In genomic region chr16:89696598-89697128, GRCh38 we compare ENCODE assay signal across 8 cellular contexts. TPM values are rescaled to one million over a fixed set of nuclear protein-coding genes. Genes with fewer than 3 reads are reported as not detected.
A peak's percentile ranks its signal among the peaks of the same experiment; 100 is the strongest.
DNase-seq lines count a peak whose midpoint lies in the region; ATAC-seq and TF ChIP-seq lines count a peak whose summit lies in the region.
"Had no signal": no experiment of that assay in that cellular context is flagged by ENCODE, and none has a peak within 500 bp of the region (broad histone marks: within the 10 kb centered on the region; RNA-seq: fewer than 3 reads in every experiment).

No MANE protein-coding gene starts in this region.

- H3K36me3 Mint-ChIP-seq in stimulated activated naive B cell treated with anti-CD40 and anti-IgM and Interleukin-4, amounts not matched to agents 10 μg/mL and 1 μg/mL and 100 μg/mL, for 72 hours = peaks cover 33 to 36% of the 10 kb centered on the region in 2 donors
- peaks cover 26% of the 10 kb centered on the region for H3K36me3 Mint-ChIP-seq in activated T-helper 17 cell treated with anti-CD3 and anti-CD28 coated beads, Interleukin-2, amount 50 U/mL, for 72 hours (ENCODE audit: low read depth)

- no peak for TF ChIP-seq CTCF in right atrium auricular region (IDR thresholded peaks at IDR 0.05)

- no peaks in the 10 kb centered on the region for H3K27me3 ChIP-seq in right atrium auricular region

- H3K27ac Mint-ChIP-seq in stimulated activated naive B cell treated with anti-CD40 and anti-IgM and Interleukin-4, amounts not matched to agents 10 μg/mL and 1 μg/mL and 100 μg/mL, for 72 hours = peak overlapping the region; percentile 9
- H3K27ac Mint-ChIP-seq in activated T-helper 17 cell treated with anti-CD3 and anti-CD28 coated beads, Interleukin-2, amount 50 U/mL, for 72 hours = no peak overlapping the region
- H3K27ac Mint-ChIP-seq: T-cell had no signal

- H3K36me3 ChIP-seq in right atrium auricular region = peaks cover 16% of the 10 kb centered on the region

- no peaks in the 10 kb centered on the region for H3K9me3 ChIP-seq in right atrium auricular region
- H3K9me3 ChIP-seq: thoracic aorta had no signal

- no peak overlapping the region for H3K27ac ChIP-seq in right atrium auricular region
- H3K27ac ChIP-seq: thoracic aorta had no signal

- no peak for ATAC-seq in left cardiac atrium
- peak in 1 of 2 donors; percentile 6 for ATAC-seq in stimulated activated naive B cell treated with anti-CD40 and anti-IgM and Interleukin-4, amounts not matched to agents 10 μg/mL and 1 μg/mL and 100 μg/mL, for 72 hours (replicated peaks)
- no peak for ATAC-seq in activated T-helper 17 cell treated with anti-CD3 and anti-CD28 coated beads, Interleukin-2, amount 50 U/mL, for 72 hours (replicated peaks)
- ATAC-seq: T-cell had no signal

- H3K4me3 Mint-ChIP-seq in stimulated activated naive B cell treated with anti-CD40 and anti-IgM and Interleukin-4, amounts not matched to agents 10 μg/mL and 1 μg/mL and 100 μg/mL, for 72 hours = peak overlapping the region in 1 of 2 donors; percentile 19
- H3K4me3 Mint-ChIP-seq in activated T-helper 17 cell treated with anti-CD3 and anti-CD28 coated beads, Interleukin-2, amount 50 U/mL, for 72 hours = no peak overlapping the region
- H3K4me3 Mint-ChIP-seq: T-cell had no signal

- no peak overlapping the region for H3K4me3 ChIP-seq in right atrium auricular region
- H3K4me3 ChIP-seq: thoracic aorta had no signal

- H3K4me1 ChIP-seq in right atrium auricular region = peaks cover 0 to 19% of the 10 kb centered on the region in 2 donors

- peaks cover 17 to 39% of the 10 kb centered on the region in 2 donors for H3K4me1 Mint-ChIP-seq in stimulated activated naive B cell treated with anti-CD40 and anti-IgM and Interleukin-4, amounts not matched to agents 10 μg/mL and 1 μg/mL and 100 μg/mL, for 72 hours
- H3K4me1 Mint-ChIP-seq in activated T-helper 17 cell treated with anti-CD3 and anti-CD28 coated beads, Interleukin-2, amount 50 U/mL, for 72 hours = no peaks in the 10 kb centered on the region

- H3K9me3 Mint-ChIP-seq in stimulated activated naive B cell treated with anti-CD40 and anti-IgM and Interleukin-4, amounts not matched to agents 10 μg/mL and 1 μg/mL and 100 μg/mL, for 72 hours = no peaks in the 10 kb centered on the region
- no peaks in the 10 kb centered on the region for H3K9me3 Mint-ChIP-seq in activated T-helper 17 cell treated with anti-CD3 and anti-CD28 coated beads, Interleukin-2, amount 50 U/mL, for 72 hours
- H3K9me3 Mint-ChIP-seq: T-cell had no signal

- no peaks in the 10 kb centered on the region for H3K27me3 Mint-ChIP-seq in stimulated activated naive B cell treated with anti-CD40 and anti-IgM and Interleukin-4, amounts not matched to agents 10 μg/mL and 1 μg/mL and 100 μg/mL, for 72 hours
- H3K27me3 Mint-ChIP-seq in activated T-helper 17 cell treated with anti-CD3 and anti-CD28 coated beads, Interleukin-2, amount 50 U/mL, for 72 hours = no peaks in the 10 kb centered on the region
- H3K27me3 Mint-ChIP-seq: T-cell had no signal

- intact Hi-C loops in left cardiac atrium (cut with DNase I) = no loop called here

- DNase-seq in left cardiac atrium = peak; percentile 22
- no peak for DNase-seq in right atrium auricular region (ENCODE audit: low spot score)
- DNase-seq in activated CD8-positive, alpha-beta memory T cell treated with anti-CD3 and anti-CD28 coated beads, Interleukin-2, amount 50 U/mL, for 48 hours = peak; percentile 61
- no peak for DNase-seq in stimulated activated naive B cell treated with anti-CD40 and anti-IgM and Interleukin-4, amounts not matched to agents 10 μg/mL and 1 μg/mL and 100 μg/mL, for 72 hours
- no peak for DNase-seq in foreskin melanocyte

RNA-seq across cellular contexts. Expression of gene SPATA2L, which starts 4.8 kb away (rescaled TPM):
- total RNA-seq in left cardiac atrium (1 to 10 TPM; 4.5 to 7.1 TPM), right atrium auricular region (10 to 100 TPM in 1 of 2 donors, 1 to 10 TPM in 1; 5.9 to 12.7 TPM)
- total RNA-seq in activated T-helper 17 cell treated with anti-CD3 and anti-CD28 coated beads, Interleukin-2, amount 50 U/mL, for 72 hours = 1 to 10 TPM; 4.4 to 5.0 TPM

RNA-seq across cellular contexts. Expression of gene CDK10, which starts 10.2 kb away (rescaled TPM):
- total RNA-seq in left cardiac atrium = 10 to 100 TPM; 22.6 to 28.0 TPM
- 10 to 100 TPM; 13.8 to 20.2 TPM for total RNA-seq in right atrium auricular region
- 10 to 100 TPM; 81.1 to 98.8 TPM for total RNA-seq in activated T-helper 17 cell treated with anti-CD3 and anti-CD28 coated beads, Interleukin-2, amount 50 U/mL, for 72 hours

RNA-seq across cellular contexts. Expression of gene VPS9D1, which starts 24.0 kb away (rescaled TPM):
- total RNA-seq in left cardiac atrium = 10 to 100 TPM; 11.6 to 12.6 TPM
- total RNA-seq in right atrium auricular region = 10 to 100 TPM in 1 of 2 donors, 1 to 10 TPM in 1; 7.3 to 11.3 TPM
- 1 to 10 TPM; 1.7 to 4.1 TPM for total RNA-seq in activated T-helper 17 cell treated with anti-CD3 and anti-CD28 coated beads, Interleukin-2, amount 50 U/mL, for 72 hours

RNA-seq across cellular contexts. Expression of gene ZNF276, which starts 24.7 kb away (rescaled TPM):
- total RNA-seq in left cardiac atrium (10 to 100 TPM; 11.9 to 18.2 TPM), right atrium auricular region (10 to 100 TPM; 10.0 to 11.1 TPM)
- total RNA-seq in activated T-helper 17 cell treated with anti-CD3 and anti-CD28 coated beads, Interleukin-2, amount 50 U/mL, for 72 hours = 10 to 100 TPM; 24.7 to 31.1 TPM

RNA-seq across cellular contexts. Expression of gene SPATA33, which starts 39.0 kb away (rescaled TPM):
- total RNA-seq in left cardiac atrium = 1 to 10 TPM; 2.4 to 3.6 TPM
- total RNA-seq in right atrium auricular region = 1 to 10 TPM; 1.1 to 2.2 TPM
- 10 to 100 TPM; 13.3 to 21.5 TPM for total RNA-seq in activated T-helper 17 cell treated with anti-CD3 and anti-CD28 coated beads, Interleukin-2, amount 50 U/mL, for 72 hours

Comparison
In these comparisons a context has a peak if more than half of its experiments do, and no peak if none do; other contexts are left out.
1. DNase-seq: peak in left cardiac atrium (single experiment) and activated CD8-positive, alpha-beta memory T cell treated with anti-CD3 and anti-CD28 coated beads, Interleukin-2, amount 50 U/mL, for 48 hours (single experiment); none in right atrium auricular region (single experiment), stimulated activated naive B cell treated with anti-CD40 and anti-IgM and Interleukin-4, amounts not matched to agents 10 μg/mL and 1 μg/mL and 100 μg/mL, for 72 hours (single experiment) and foreskin melanocyte (single experiment).